ENCODE assay signal across 32 cellular contexts in the genomic region with DNA sequence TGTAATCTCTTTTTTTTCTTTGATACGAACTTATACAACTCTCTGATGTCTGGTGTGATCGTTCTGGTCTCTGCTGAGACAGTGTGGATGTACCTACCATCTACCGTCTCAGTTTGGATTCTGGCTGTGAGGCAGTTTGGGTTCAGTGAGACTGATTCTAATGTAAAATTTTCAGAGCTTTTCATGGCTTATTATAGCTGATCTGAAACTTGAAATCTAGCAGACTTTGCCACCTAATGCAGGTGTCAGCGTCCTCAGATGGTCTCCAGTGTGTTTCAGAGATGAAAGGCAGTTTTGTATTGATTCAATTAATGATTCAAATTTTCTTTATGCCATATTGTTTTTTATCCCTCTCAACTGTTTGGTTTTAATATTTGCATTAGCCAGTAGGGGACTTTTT.
"Had no signal": no experiment of that assay in that cellular context is flagged by ENCODE, and none has a peak within 500 bp of the region (broad histone marks: within the 10 kb centered on the region; RNA-seq: fewer than 3 reads in every experiment).

No MANE protein-coding gene starts in this region.

- H3K4me1 Mint-ChIP-seq: central memory CD8-positive, alpha-beta T cell had no signal

- H3K36me3 ChIP-seq: brain microvascular endothelial cell had no signal

- H3K27me3 ChIP-seq: brain microvascular endothelial cell, dorsolateral prefrontal cortex had no signal

- H3K27ac ChIP-seq: brain microvascular endothelial cell, coronary artery had no signal

- FAIRE-seq: astrocyte, frontal cortex had no signal

- H3K9me3 Mint-ChIP-seq: activated CD4-positive, alpha-beta memory T cell treated with anti-CD3 and anti-CD28 coated beads, Interleukin-2, amount 10 ng/mL, durations not matched to agents 7 days and 5 days; activated CD4-positive, alpha-beta T cell treated with anti-CD3 and anti-CD28 coated beads, Interleukin-2, amount 10 ng/mL, durations not matched to agents 7 days and 5 days; activated T-cell treated with anti-CD3 and anti-CD28 coated beads, Interleukin-2, amount 50 U/mL, for 24 hours; activated T-cell treated with anti-CD3 and anti-CD28 coated beads, Interleukin-2, amount 50 U/mL, for 72 hours; central memory CD8-positive, alpha-beta T cell; dendritic cell treated with granulocyte-macrophage colony-stimulating factor and Interleukin-4, amounts not matched to agents 40 ng/mL and 50 ng/mL, for 4 days; endodermal cell; T-cell; T-helper 1 cell treated with Interleukin-12 subunit alpha and Interleukin-12 subunit beta and Interleukin-4 antibody, amounts not matched to agents 30 μg/mL and 1 μg/mL, for 36 hours; T-helper 2 cell treated with Interferon-gamma antibody and Interleukin-4, amounts not matched to agents 5 μg/mL and 100 μg/mL, for 36 hours had no signal

- DNase-seq: activated CD4-positive, alpha-beta memory T cell treated with anti-CD3 and anti-CD28 coated beads, Interleukin-2, amount 10 ng/mL, durations not matched to agents 7 days and 5 days; activated CD4-positive, alpha-beta T cell treated with anti-CD3 and anti-CD28 coated beads for 1 hour; activated CD4-positive, alpha-beta T cell treated with anti-CD3 and anti-CD28 coated beads for 4 hours; activated CD4-positive, alpha-beta T cell treated with anti-CD3 and anti-CD28 coated beads, Interleukin-2, amount 10 ng/mL, durations not matched to agents 7 days and 5 days; activated CD4-positive, alpha-beta T cell treated with anti-CD3 and anti-CD28 coated beads, Interleukin-2, amount 50 U/mL, for 4 hours; activated CD4-positive, CD25-positive, alpha-beta regulatory T cell; activated CD8-positive, alpha-beta memory T cell treated with anti-CD3 and anti-CD28 coated beads, Interleukin-2, amount 50 U/mL, for 48 hours; activated effector memory CD4-positive, alpha-beta T cell treated with Interleukin-2 at 50 U/mL for 16 hours; activated gamma-delta T cell treated with Interleukin-2 at 50 U/mL for 16 hours; activated naive CD4-positive, alpha-beta T cell treated with anti-CD3 and anti-CD28 coated beads, Interleukin-2, amount 50 U/mL, for 16 hours; activated naive CD4-positive, alpha-beta T cell treated with Interleukin-2 at 50 U/mL for 16 hours; activated T-cell treated with anti-CD3 and anti-CD28 coated beads for 4 hours; activated T-cell treated with anti-CD3 and anti-CD28 coated beads, Interleukin-2, amount 50 U/mL, for 24 hours; activated T-cell treated with anti-CD3 and anti-CD28 coated beads, Interleukin-2, amount 50 U/mL, for 72 hours; amniotic stem cell; anterior cingulate cortex; brain microvascular endothelial cell; dorsolateral prefrontal cortex; effector memory CD4-positive, alpha-beta T cell; endodermal cell; foreskin fibroblast; head of caudate nucleus; T-cell; T1000 had no signal

- H3K4me3 ChIP-seq: coronary artery, dorsolateral prefrontal cortex had no signal

- H3K27ac Mint-ChIP-seq: activated CD4-positive, alpha-beta memory T cell treated with anti-CD3 and anti-CD28 coated beads, Interleukin-2, amount 10 ng/mL, durations not matched to agents 7 days and 5 days; activated CD4-positive, alpha-beta T cell treated with anti-CD3 and anti-CD28 coated beads, Interleukin-2, amount 10 ng/mL, durations not matched to agents 7 days and 5 days; activated naive CD8-positive, alpha-beta T cell; activated T-cell treated with anti-CD3 and anti-CD28 coated beads, Interleukin-2, amount 50 U/mL, for 24 hours; activated T-cell treated with anti-CD3 and anti-CD28 coated beads, Interleukin-2, amount 50 U/mL, for 72 hours; dendritic cell treated with granulocyte-macrophage colony-stimulating factor and Interleukin-4, amounts not matched to agents 40 ng/mL and 50 ng/mL, for 4 days; endodermal cell; T-cell; T-helper 1 cell treated with Interleukin-12 subunit alpha and Interleukin-12 subunit beta and Interleukin-4 antibody, amounts not matched to agents 30 μg/mL and 1 μg/mL, for 36 hours; T-helper 2 cell treated with Interferon-gamma antibody and Interleukin-4, amounts not matched to agents 5 μg/mL and 100 μg/mL, for 36 hours had no signal

- H3K27me3 Mint-ChIP-seq: activated CD4-positive, alpha-beta memory T cell treated with anti-CD3 and anti-CD28 coated beads, Interleukin-2, amount 10 ng/mL, durations not matched to agents 7 days and 5 days; activated CD4-positive, alpha-beta T cell treated with anti-CD3 and anti-CD28 coated beads, Interleukin-2, amount 10 ng/mL, durations not matched to agents 7 days and 5 days; activated naive CD8-positive, alpha-beta T cell; activated T-cell treated with anti-CD3 and anti-CD28 coated beads, Interleukin-2, amount 50 U/mL, for 24 hours; central memory CD8-positive, alpha-beta T cell; dendritic cell treated with granulocyte-macrophage colony-stimulating factor and Interleukin-4, amounts not matched to agents 40 ng/mL and 50 ng/mL, for 4 days; T-cell had no signal

- H3K4me3 Mint-ChIP-seq: activated CD4-positive, alpha-beta memory T cell treated with anti-CD3 and anti-CD28 coated beads, Interleukin-2, amount 10 ng/mL, durations not matched to agents 7 days and 5 days; activated CD4-positive, alpha-beta T cell treated with anti-CD3 and anti-CD28 coated beads, Interleukin-2, amount 10 ng/mL, durations not matched to agents 7 days and 5 days; activated naive CD8-positive, alpha-beta T cell; activated T-cell treated with anti-CD3 and anti-CD28 coated beads, Interleukin-2, amount 50 U/mL, for 24 hours; activated T-cell treated with anti-CD3 and anti-CD28 coated beads, Interleukin-2, amount 50 U/mL, for 72 hours; central memory CD8-positive, alpha-beta T cell; dendritic cell treated with granulocyte-macrophage colony-stimulating factor and Interleukin-4, amounts not matched to agents 40 ng/mL and 50 ng/mL, for 4 days; endodermal cell; T-cell; T-helper 1 cell treated with Interleukin-12 subunit alpha and Interleukin-12 subunit beta and Interleukin-4 antibody, amounts not matched to agents 30 μg/mL and 1 μg/mL, for 36 hours; T-helper 2 cell treated with Interferon-gamma antibody and Interleukin-4, amounts not matched to agents 5 μg/mL and 100 μg/mL, for 36 hours had no signal
